ENCODE assay signal across 8 cellular contexts in the genomic region with DNA sequence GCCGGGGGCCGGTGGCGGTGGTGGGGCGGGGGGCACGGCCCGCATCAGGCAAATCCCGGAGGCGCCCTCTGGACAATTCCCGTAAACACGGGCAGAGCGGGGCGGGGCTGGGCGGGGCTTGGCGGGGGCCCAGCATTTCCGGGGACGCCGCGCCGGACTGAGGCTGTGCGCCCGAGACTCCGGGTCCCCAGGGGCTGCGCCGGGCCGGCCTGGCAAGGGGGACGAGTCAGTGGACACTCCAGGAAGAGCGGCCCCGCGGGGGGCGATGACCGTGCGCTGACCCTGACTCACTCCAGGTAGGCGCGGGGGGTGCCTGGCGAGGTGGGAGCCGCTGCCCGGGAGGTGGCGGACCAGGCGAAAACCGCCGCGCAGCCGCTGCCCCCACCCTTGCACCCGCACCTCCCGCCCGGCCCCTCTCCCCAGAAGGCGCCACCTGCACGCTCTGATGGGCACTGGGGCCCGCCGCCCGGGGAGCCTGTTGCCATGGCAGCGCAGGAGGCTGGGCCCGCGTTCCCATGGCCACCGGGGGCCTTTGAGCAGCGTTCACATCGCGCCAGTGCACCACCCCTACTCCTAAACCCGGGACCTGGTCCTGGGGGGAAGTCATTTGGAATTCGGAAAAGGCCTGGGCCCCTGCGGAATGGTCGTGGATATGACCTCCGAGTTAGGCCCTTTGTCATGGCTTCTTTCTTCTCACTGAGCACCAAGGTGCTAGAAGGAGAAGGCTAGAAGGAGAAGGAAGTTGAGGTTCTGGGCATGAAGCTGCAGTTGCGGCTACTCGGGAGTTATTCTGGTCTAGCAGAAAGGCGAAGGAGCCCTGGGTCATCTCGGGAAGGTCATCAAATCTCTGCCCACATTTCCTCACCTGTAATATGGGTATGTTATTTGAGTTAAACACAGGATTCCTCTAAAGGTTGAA. TPM values are rescaled to one million over a fixed set of nuclear protein-coding genes. Genes with fewer than 3 reads are reported as not detected.
DNase-seq lines count a peak whose midpoint lies in the region; ATAC-seq and TF ChIP-seq lines count a peak whose summit lies in the region.

No MANE protein-coding gene starts in this region.

- BruUV-seq in Panc1 (replicated peaks; lab: Mats Ljungman, UMichigan): TSS peak; percentile 79

- intact Hi-C loops in Panc1 (cut with micrococcal nuclease; ENCODE audit: unreplicated experiment) (no loop called here), upper lobe of right lung (cut with DNase I) (no loop called here)
- intact Hi-C loops in activated T-helper 2 cell treated with anti-CD3 and anti-CD28 coated beads, Interferon-gamma antibody, Interleukin-2, Interleukin-4, amounts not matched to agents 10 μg/mL and 5 μg/mL and 100 μg/mL, durations not matched to agents 14 hours and 24 hours and 36 hours (cut with micrococcal nuclease): loop anchor here (1.0 kb wide), 1 partner anchor 20 kb away; no protein-coding TSS in a partner anchor

- H3K27ac Mint-ChIP-seq in activated T-helper 2 cell treated with anti-CD3 and anti-CD28 coated beads, Interferon-gamma antibody, Interleukin-2, Interleukin-4, amounts not matched to agents 10 μg/mL and 5 μg/mL and 100 μg/mL, durations not matched to agents 14 hours and 24 hours and 36 hours: peak overlapping the region; percentile 68

- H3K4me3 ChIP-seq in Panc1 (ENCODE audit: low read depth in 2 of 2, low read length in 2 of 2): peak overlapping the region; percentile 49 to 82
- peak overlapping the region; percentile 60 to 65 for H3K4me3 ChIP-seq in foreskin fibroblast (ENCODE audit: low read depth in 1 of 2, low read length in 2 of 2)
- peak overlapping the region; percentile 74 for H3K4me3 ChIP-seq in neural cell (ENCODE audit: low read length)
- peak overlapping the region; percentile 75 for H3K4me3 ChIP-seq in upper lobe of right lung

- no peaks in the 10 kb centered on the region for H3K9me3 ChIP-seq in Panc1 (ENCODE audit: control insufficient read depth, insufficient read depth, low read depth, low read length)
- no peaks in the 10 kb centered on the region for H3K9me3 ChIP-seq in neural cell (ENCODE audit: low read length)
- no peaks in the 10 kb centered on the region for H3K9me3 ChIP-seq in upper lobe of right lung

- DNase-seq in D341Med (ENCODE audit: low spot score) (peak; percentile 61), HK-2 (ENCODE audit: unreplicated experiment) (peak; percentile 80), Panc1 (ENCODE audit: low read depth, low spot score) (no peak), foreskin fibroblast (peak; percentile 21 to 62), upper lobe of right lung (peak; percentile 89)
- DNase-seq in activated T-helper 2 cell treated with anti-CD3 and anti-CD28 coated beads, Interferon-gamma antibody, Interleukin-2, Interleukin-4, amounts not matched to agents 10 μg/mL and 5 μg/mL and 100 μg/mL, durations not matched to agents 14 hours and 24 hours and 36 hours (ENCODE audit: low spot score): peak; percentile 46

- H3K9me2 ChIP-seq in neural cell (ENCODE audit: insufficient read depth, low read length): no peaks in the 10 kb centered on the region

- POLR2A ChIA-PET in Panc1 (lab: Charles Lee): interaction anchor here (1.5 to 1.7 kb wide), 2 partner anchors 16 kb away, joined by 6 to 8 read pairs; a partner anchor contains a TSS

- no peaks in the 10 kb centered on the region for H3K27me3 Mint-ChIP-seq in activated T-helper 2 cell treated with anti-CD3 and anti-CD28 coated beads, Interferon-gamma antibody, Interleukin-2, Interleukin-4, amounts not matched to agents 10 μg/mL and 5 μg/mL and 100 μg/mL, durations not matched to agents 14 hours and 24 hours and 36 hours (ENCODE audit: low read depth)

- H3K9me3 Mint-ChIP-seq in activated T-helper 2 cell treated with anti-CD3 and anti-CD28 coated beads, Interferon-gamma antibody, Interleukin-2, Interleukin-4, amounts not matched to agents 10 μg/mL and 5 μg/mL and 100 μg/mL, durations not matched to agents 14 hours and 24 hours and 36 hours: no peaks in the 10 kb centered on the region

- H3K79me2 ChIP-seq in neural cell (replicated peaks; ENCODE audit: insufficient read depth, low read length): peaks cover 6% of the 10 kb centered on the region

- H3K27ac ChIP-seq in Panc1 (ENCODE audit: low read length) (peak overlapping the region; percentile 99), neural cell (ENCODE audit: low read length) (peak overlapping the region; percentile 63), upper lobe of right lung (peak overlapping the region; percentile 90)

- peak overlapping the region; percentile 70 for H3K9ac ChIP-seq in neural cell (ENCODE audit: low read length)

- TF ChIP-seq CTCF in Panc1 (IDR thresholded peaks at IDR 0.05) (no peak), foreskin fibroblast (IDR thresholded peaks at IDR 0.05; ENCODE audit: low read depth, low read length) (no peak), neural cell (IDR thresholded peaks at IDR 0.05; ENCODE audit: poor library complexity, severe bottlenecking) (no peak), upper lobe of right lung (IDR thresholded peaks at IDR 0.05) (no peak)

- H3K27me3 ChIP-seq in Panc1 (ENCODE audit: control insufficient read depth, insufficient read depth, low read length): no peaks in the 10 kb centered on the region
- H3K27me3 ChIP-seq in neural cell (ENCODE audit: insufficient read depth, low read depth, low read length): no peaks in the 10 kb centered on the region
- no peaks in the 10 kb centered on the region for H3K27me3 ChIP-seq in upper lobe of right lung

- H3F3A ChIP-seq in neural cell (ENCODE audit: insufficient read depth, low read length, poor library complexity, severe bottlenecking): no peaks in the 10 kb centered on the region

- H3K4me1 Mint-ChIP-seq in activated T-helper 2 cell treated with anti-CD3 and anti-CD28 coated beads, Interferon-gamma antibody, Interleukin-2, Interleukin-4, amounts not matched to agents 10 μg/mL and 5 μg/mL and 100 μg/mL, durations not matched to agents 14 hours and 24 hours and 36 hours (ENCODE audit: low read depth): peaks cover 23% of the 10 kb centered on the region

- H3K36me3 ChIP-seq in Panc1 (ENCODE audit: control insufficient read depth, insufficient read depth, low read length) (no peaks in the 10 kb centered on the region), neural cell (ENCODE audit: insufficient read depth, low read length) (no peaks in the 10 kb centered on the region), upper lobe of right lung (no peaks in the 10 kb centered on the region)

- CTCF ChIA-PET in Panc1 (lab: Charles Lee): no interaction called here

- H3K4me3 Mint-ChIP-seq in activated T-helper 2 cell treated with anti-CD3 and anti-CD28 coated beads, Interferon-gamma antibody, Interleukin-2, Interleukin-4, amounts not matched to agents 10 μg/mL and 5 μg/mL and 100 μg/mL, durations not matched to agents 14 hours and 24 hours and 36 hours (ENCODE audit: low read depth): peak overlapping the region; percentile 86

- in situ Hi-C loops in Panc1 (cut with HindIII; ENCODE audit: low pct_unique_long_range_greater_than_20kb, low sequenced_read_pairs): no loop called here

- H4K20me1 ChIP-seq in neural cell (ENCODE audit: insufficient read depth): no peaks in the 10 kb centered on the region

- no peak for TF ChIP-seq RAD21 in neural cell (conservative IDR thresholded peaks at IDR 0.05)

- peak overlapping the region; percentile 42 for H3K4me2 ChIP-seq in neural cell (ENCODE audit: low read length)

- peaks cover 78% of the 10 kb centered on the region for H3K4me1 ChIP-seq in Panc1 (ENCODE audit: control insufficient read depth, insufficient read depth, low read length)
- peaks cover 15% of the 10 kb centered on the region for H3K4me1 ChIP-seq in upper lobe of right lung

- TF ChIP-seq EP300 in neural cell (conservative IDR thresholded peaks at IDR 0.05; ENCODE audit: poor library complexity, severe bottlenecking): peak; percentile 48

- ATAC-seq in GM19463 (IDR thresholded peaks at IDR 0.05; ENCODE audit: unreplicated experiment) (peak; percentile 82), Panc1 (peak; percentile 84), upper lobe of right lung (peak; percentile 83)

- peak overlapping the region; percentile 56 for H2AFZ ChIP-seq in neural cell (ENCODE audit: low read depth, low read length)

- peaks cover 4% of the 10 kb centered on the region for H3K36me3 Mint-ChIP-seq in activated T-helper 2 cell treated with anti-CD3 and anti-CD28 coated beads, Interferon-gamma antibody, Interleukin-2, Interleukin-4, amounts not matched to agents 10 μg/mL and 5 μg/mL and 100 μg/mL, durations not matched to agents 14 hours and 24 hours and 36 hours (ENCODE audit: low read depth)

TF ChIP-seq in neural cell, 6 proteins besides CTCF, POLR2A, EP300 and RAD21:
- TF ChIP-seq EZH2 (IDR thresholded peaks at IDR 0.05; ENCODE audit: borderline replicate concordance, insufficient read depth, low read length, poor library complexity, severe bottlenecking) (no peak), TAF1 (IDR thresholded peaks at IDR 0.05; ENCODE audit: low read depth) (no peak), MXI1 (conservative IDR thresholded peaks at IDR 0.05; ENCODE audit: poor library complexity, severe bottlenecking) (peak; percentile 63), SMC3 (conservative IDR thresholded peaks at IDR 0.05; ENCODE audit: poor library complexity) (no peak), POLR2AphosphoS5 (IDR thresholded peaks at IDR 0.05) (peak; percentile 55)

RNA-seq across cellular contexts. Expression of a gene that starts 16.1 kb away (rescaled TPM):
- total RNA-seq in Panc1 (2021; ENCODE audit: unreplicated experiment): 600 TPM
- 1,018 TPM for polyA plus RNA-seq in Panc1 (2012; ENCODE audit: insufficient read length)
- total RNA-seq in activated T-helper 2 cell treated with anti-CD3 and anti-CD28 coated beads, Interferon-gamma antibody, Interleukin-2, Interleukin-4, amounts not matched to agents 10 μg/mL and 5 μg/mL and 100 μg/mL, durations not matched to agents 14 hours and 24 hours and 36 hours: 28.3 and 30.2 TPM in 2 replicates
- polyA plus RNA-seq in neural cell: 11.0 and 12.1 TPM in 2 replicates
- 24.4 and 45.3 TPM in 2 replicates for polyA minus RNA-seq in neural cell
- 48.7 TPM for total RNA-seq in upper lobe of right lung

RNA-seq across cellular contexts. Expression of a gene that starts 48.7 kb away (rescaled TPM):
- total RNA-seq in Panc1 (2021; ENCODE audit: unreplicated experiment) (193 TPM), upper lobe of right lung (62.8 TPM)
- polyA plus RNA-seq in Panc1 (2012; ENCODE audit: insufficient read length): 352 TPM
- 159 and 162 TPM in 2 replicates for total RNA-seq in activated T-helper 2 cell treated with anti-CD3 and anti-CD28 coated beads, Interferon-gamma antibody, Interleukin-2, Interleukin-4, amounts not matched to agents 10 μg/mL and 5 μg/mL and 100 μg/mL, durations not matched to agents 14 hours and 24 hours and 36 hours
- polyA plus RNA-seq in neural cell: 9.4 and 10.2 TPM in 2 replicates
- polyA minus RNA-seq in neural cell: 1.5 and 2.3 TPM in 2 replicates

RNA-seq across cellular contexts. Expression of a gene that starts 49.0 kb away (rescaled TPM):
- total RNA-seq in Panc1 (2021; ENCODE audit: unreplicated experiment) (22.8 TPM), upper lobe of right lung (11.2 TPM)
- polyA plus RNA-seq in Panc1 (2012; ENCODE audit: insufficient read length): 11.7 TPM
- 11.4 and 12.0 TPM in 2 replicates for total RNA-seq in activated T-helper 2 cell treated with anti-CD3 and anti-CD28 coated beads, Interferon-gamma antibody, Interleukin-2, Interleukin-4, amounts not matched to agents 10 μg/mL and 5 μg/mL and 100 μg/mL, durations not matched to agents 14 hours and 24 hours and 36 hours
- 4.3 and 5.8 TPM in 2 replicates for polyA plus RNA-seq in neural cell
- 10.5 and 12.5 TPM in 2 replicates for polyA minus RNA-seq in neural cell

Comparison
In these comparisons a context has a peak if more than half of its experiments do, and no peak if none do; other contexts are left out.
1. RNA of a gene that starts 16.1 kb away (total RNA-seq): 600 TPM in Panc1 (single experiment); 48.7 TPM in upper lobe of right lung (single experiment) and 28.3 to 30.2 TPM in activated T-helper 2 cell treated with anti-CD3 and anti-CD28 coated beads, Interferon-gamma antibody, Interleukin-2, Interleukin-4, amounts not matched to agents 10 μg/mL and 5 μg/mL and 100 μg/mL, durations not matched to agents 14 hours and 24 hours and 36 hours; every median in the first group is over 10 times any median in the second.
2. Peak in every context shown above with its lines, with median percentiles within 50 percentile points of each other: ATAC-seq, H3K27ac ChIP-seq and H3K4me3 ChIP-seq.